2 cellular contexts compared by ENCODE assay signal in the genomic region with DNA sequence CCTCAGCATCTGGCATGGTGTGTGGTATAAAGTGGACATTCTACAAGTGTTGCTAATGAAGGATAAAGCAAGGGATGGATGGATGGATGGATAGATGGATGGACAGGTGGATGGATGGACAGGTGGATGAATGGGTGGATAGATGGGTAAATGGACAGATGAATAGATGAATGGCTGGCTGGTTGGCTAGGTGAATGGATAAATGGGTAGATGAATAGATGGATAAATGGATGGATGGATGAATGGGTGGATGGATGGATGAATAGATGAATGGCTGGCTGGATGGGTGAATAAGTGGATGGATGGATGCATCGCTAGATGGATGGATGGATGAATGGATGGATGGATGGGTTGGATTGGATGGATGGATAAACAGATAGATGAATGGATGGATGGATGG.
A peak's percentile ranks its signal among the peaks of the same experiment; 100 is the strongest.
TF ChIP-seq lines count a peak whose summit lies in the region.

No MANE protein-coding gene starts in this region.

TF ChIP-seq in HEK293, 187 proteins besides CTCF, POLR2A, EP300 and RAD21 (continued from another document):
- TF ChIP-seq, protein P1, sequence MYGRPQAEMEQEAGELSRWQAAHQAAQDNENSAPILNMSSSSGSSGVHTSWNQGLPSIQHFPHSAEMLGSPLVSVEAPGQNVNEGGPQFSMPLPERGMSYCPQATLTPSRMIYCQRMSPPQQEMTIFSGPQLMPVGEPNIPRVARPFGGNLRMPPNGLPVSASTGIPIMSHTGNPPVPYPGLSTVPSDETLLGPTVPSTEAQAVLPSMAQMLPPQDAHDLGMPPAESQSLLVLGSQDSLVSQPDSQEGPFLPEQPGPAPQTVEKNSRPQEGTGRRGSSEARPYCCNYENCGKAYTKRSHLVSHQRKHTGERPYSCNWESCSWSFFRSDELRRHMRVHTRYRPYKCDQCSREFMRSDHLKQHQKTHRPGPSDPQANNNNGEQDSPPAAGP (tag by site-specific recombination; IDR thresholded peaks at IDR 0.05): no peak
- peak; percentile 95 for TF ChIP-seq ZNF366 (tag by site-specific recombination; conservative IDR thresholded peaks at IDR 0.05)
- TF ChIP-seq ZNF157 (tag by site-specific recombination; IDR thresholded peaks at IDR 0.05): 0 out of 2 replicates have a peak, but pooled peaks have one; percentile 35
- no peak for TF ChIP-seq GLI4 (tag by site-specific recombination; IDR thresholded peaks at IDR 0.05)
- no peak for TF ChIP-seq GLIS2 (tag by site-specific recombination; IDR thresholded peaks at IDR 0.05)
- TF ChIP-seq, protein P2, sequence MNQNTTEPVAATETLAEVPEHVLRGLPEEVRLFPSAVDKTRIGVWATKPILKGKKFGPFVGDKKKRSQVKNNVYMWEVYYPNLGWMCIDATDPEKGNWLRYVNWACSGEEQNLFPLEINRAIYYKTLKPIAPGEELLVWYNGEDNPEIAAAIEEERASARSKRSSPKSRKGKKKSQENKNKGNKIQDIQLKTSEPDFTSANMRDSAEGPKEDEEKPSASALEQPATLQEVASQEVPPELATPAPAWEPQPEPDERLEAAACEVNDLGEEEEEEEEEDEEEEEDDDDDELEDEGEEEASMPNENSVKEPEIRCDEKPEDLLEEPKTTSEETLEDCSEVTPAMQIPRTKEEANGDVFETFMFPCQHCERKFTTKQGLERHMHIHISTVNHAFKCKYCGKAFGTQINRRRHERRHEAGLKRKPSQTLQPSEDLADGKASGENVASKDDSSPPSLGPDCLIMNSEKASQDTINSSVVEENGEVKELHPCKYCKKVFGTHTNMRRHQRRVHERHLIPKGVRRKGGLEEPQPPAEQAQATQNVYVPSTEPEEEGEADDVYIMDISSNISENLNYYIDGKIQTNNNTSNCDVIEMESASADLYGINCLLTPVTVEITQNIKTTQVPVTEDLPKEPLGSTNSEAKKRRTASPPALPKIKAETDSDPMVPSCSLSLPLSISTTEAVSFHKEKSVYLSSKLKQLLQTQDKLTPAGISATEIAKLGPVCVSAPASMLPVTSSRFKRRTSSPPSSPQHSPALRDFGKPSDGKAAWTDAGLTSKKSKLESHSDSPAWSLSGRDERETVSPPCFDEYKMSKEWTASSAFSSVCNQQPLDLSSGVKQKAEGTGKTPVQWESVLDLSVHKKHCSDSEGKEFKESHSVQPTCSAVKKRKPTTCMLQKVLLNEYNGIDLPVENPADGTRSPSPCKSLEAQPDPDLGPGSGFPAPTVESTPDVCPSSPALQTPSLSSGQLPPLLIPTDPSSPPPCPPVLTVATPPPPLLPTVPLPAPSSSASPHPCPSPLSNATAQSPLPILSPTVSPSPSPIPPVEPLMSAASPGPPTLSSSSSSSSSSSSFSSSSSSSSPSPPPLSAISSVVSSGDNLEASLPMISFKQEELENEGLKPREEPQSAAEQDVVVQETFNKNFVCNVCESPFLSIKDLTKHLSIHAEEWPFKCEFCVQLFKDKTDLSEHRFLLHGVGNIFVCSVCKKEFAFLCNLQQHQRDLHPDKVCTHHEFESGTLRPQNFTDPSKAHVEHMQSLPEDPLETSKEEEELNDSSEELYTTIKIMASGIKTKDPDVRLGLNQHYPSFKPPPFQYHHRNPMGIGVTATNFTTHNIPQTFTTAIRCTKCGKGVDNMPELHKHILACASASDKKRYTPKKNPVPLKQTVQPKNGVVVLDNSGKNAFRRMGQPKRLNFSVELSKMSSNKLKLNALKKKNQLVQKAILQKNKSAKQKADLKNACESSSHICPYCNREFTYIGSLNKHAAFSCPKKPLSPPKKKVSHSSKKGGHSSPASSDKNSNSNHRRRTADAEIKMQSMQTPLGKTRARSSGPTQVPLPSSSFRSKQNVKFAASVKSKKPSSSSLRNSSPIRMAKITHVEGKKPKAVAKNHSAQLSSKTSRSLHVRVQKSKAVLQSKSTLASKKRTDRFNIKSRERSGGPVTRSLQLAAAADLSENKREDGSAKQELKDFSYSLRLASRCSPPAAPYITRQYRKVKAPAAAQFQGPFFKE (tag by site-specific recombination; IDR thresholded peaks at IDR 0.05; ENCODE audit: borderline replicate concordance): no peak
- peak; percentile 79 for TF ChIP-seq ZBTB17 (tag by site-specific recombination; IDR thresholded peaks at IDR 0.05)
- peak; percentile 39; the same call in 1 of the 2 replicates for TF ChIP-seq SCRT2 (tag by site-specific recombination; IDR thresholded peaks at IDR 0.05)
- 0 out of 2 replicates have a peak, but pooled peaks have one; percentile 53 for TF ChIP-seq ZNF621 (tag by site-specific recombination; IDR thresholded peaks at IDR 0.05)
- TF ChIP-seq ZNF785 (tag by site-specific recombination; IDR thresholded peaks at IDR 0.05): no peak
- 0 out of 2 replicates have a peak, but pooled peaks have one; percentile 20 for TF ChIP-seq ZNF114 (tag by site-specific recombination; IDR thresholded peaks at IDR 0.05)
TF ChIP-seq in HEK293: peak in this region for 8.

TF ChIP-seq in IMR-90, 13 proteins besides CTCF, POLR2A, EP300 and RAD21:
- TF ChIP-seq, protein P3, sequence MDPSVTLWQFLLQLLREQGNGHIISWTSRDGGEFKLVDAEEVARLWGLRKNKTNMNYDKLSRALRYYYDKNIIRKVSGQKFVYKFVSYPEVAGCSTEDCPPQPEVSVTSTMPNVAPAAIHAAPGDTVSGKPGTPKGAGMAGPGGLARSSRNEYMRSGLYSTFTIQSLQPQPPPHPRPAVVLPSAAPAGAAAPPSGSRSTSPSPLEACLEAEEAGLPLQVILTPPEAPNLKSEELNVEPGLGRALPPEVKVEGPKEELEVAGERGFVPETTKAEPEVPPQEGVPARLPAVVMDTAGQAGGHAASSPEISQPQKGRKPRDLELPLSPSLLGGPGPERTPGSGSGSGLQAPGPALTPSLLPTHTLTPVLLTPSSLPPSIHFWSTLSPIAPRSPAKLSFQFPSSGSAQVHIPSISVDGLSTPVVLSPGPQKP (IDR thresholded peaks at IDR 0.05; ENCODE audit: borderline replicate concordance, low read depth, low read length): no peak
- TF ChIP-seq FOS (IDR thresholded peaks at IDR 0.05; ENCODE audit: low read depth, low read length): no peak
- TF ChIP-seq, protein P4, sequence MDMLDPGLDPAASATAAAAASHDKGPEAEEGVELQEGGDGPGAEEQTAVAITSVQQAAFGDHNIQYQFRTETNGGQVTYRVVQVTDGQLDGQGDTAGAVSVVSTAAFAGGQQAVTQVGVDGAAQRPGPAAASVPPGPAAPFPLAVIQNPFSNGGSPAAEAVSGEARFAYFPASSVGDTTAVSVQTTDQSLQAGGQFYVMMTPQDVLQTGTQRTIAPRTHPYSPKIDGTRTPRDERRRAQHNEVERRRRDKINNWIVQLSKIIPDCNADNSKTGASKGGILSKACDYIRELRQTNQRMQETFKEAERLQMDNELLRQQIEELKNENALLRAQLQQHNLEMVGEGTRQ (IDR thresholded peaks at IDR 0.05; ENCODE audit: low read depth, low read length): no peak
- TF ChIP-seq SMC3 (IDR thresholded peaks at IDR 0.05; ENCODE audit: low read depth, low read length): no peak
- no peak for TF ChIP-seq MAFK (IDR thresholded peaks at IDR 0.05; ENCODE audit: low read depth, low read length)
- no peak for TF ChIP-seq CEBPB (IDR thresholded peaks at IDR 0.05; ENCODE audit: low read depth, low read length)
- no peak for TF ChIP-seq RFX5 (IDR thresholded peaks at IDR 0.05; ENCODE audit: low read depth, low read length)
- TF ChIP-seq NFE2L2 (IDR thresholded peaks at IDR 0.05; ENCODE audit: low read depth, low read length): no peak
